In the genomic region with DNA sequence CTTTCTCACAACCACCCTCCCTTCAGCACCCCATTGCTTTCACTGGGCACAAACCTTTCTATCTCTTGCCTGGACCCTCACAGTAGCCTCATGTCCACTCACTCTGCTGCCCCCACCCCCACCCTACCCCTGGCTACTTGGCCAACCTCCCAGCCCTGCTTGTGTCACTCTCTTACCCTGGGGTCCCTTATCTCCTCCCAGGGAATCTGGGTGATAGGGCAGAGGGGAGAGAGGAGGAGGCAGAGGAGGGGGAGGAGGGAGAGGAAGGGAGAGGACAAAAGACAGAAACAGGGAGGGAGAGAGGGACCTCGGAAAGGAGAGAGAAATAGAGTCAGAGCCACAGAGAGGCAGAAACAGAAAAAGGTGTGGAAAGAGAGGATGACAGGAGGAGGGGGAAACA, we compare ENCODE assay signal across 20 cellular contexts. TPM values are rescaled to one million over a fixed set of nuclear protein-coding genes. Genes with fewer than 3 reads are reported as not detected.
A peak's percentile ranks its signal among the peaks of the same experiment; 100 is the strongest.
DNase-seq lines count a peak whose midpoint lies in the region; ATAC-seq and TF ChIP-seq lines count a peak whose summit lies in the region.
"Had no signal": no experiment of that assay in that cellular context is flagged by ENCODE, and none has a peak within 500 bp of the region (broad histone marks: within the 10 kb centered on the region; RNA-seq: fewer than 3 reads in every experiment).

No MANE protein-coding gene starts in this region.

- H3K27ac Mint-ChIP-seq in mesothelial cell of epicardium (peak overlapping the region; percentile 7), progenitor cell of endocrine pancreas (peak overlapping the region; percentile 76)
- H3K27ac Mint-ChIP-seq: CD4-positive, alpha-beta memory T cell; IgD-negative memory B cell had no signal

- TF ChIP-seq CTCF in SK-N-SH (IDR thresholded peaks at IDR 0.05) (no peak), heart left ventricle (IDR thresholded peaks at IDR 0.05) (no peak), mesothelial cell of epicardium (IDR thresholded peaks at IDR 0.05; ENCODE audit: unreplicated experiment) (no peak), progenitor cell of endocrine pancreas (IDR thresholded peaks at IDR 0.05; ENCODE audit: unreplicated experiment) (no peak), OCI-LY7 (conservative IDR thresholded peaks at IDR 0.05; ENCODE audit: low read length) (no peak)

- no peaks in the 10 kb centered on the region for H3K27me3 Mint-ChIP-seq in mesothelial cell of epicardium (ENCODE audit: low read depth)
- H3K27me3 Mint-ChIP-seq in progenitor cell of endocrine pancreas: peaks cover 4% of the 10 kb centered on the region

- H3K9me3 ChIP-seq in SK-N-SH (no peaks in the 10 kb centered on the region), heart left ventricle (peaks cover 0 to 11% (median 0%) of the 10 kb centered on the region in 12 donors), OCI-LY7 (ENCODE audit: low read length) (no peaks in the 10 kb centered on the region)

- peaks cover 5% of the 10 kb centered on the region for H3K4me1 Mint-ChIP-seq in mesothelial cell of epicardium
- peaks cover 56% of the 10 kb centered on the region for H3K4me1 Mint-ChIP-seq in progenitor cell of endocrine pancreas (ENCODE audit: low read depth)
- H3K4me1 Mint-ChIP-seq: IgD-negative memory B cell had no signal

- no peak for TF ChIP-seq EP300 in SK-N-SH (IDR thresholded peaks at IDR 0.05; ENCODE audit: borderline replicate concordance in 1 of 2, low read depth in 1 of 2, low read length in 1 of 2)

- intact Hi-C loops in heart left ventricle (cut with DNase I): no loop called here
- intact Hi-C loops in OCI-LY7 (cut with micrococcal nuclease; ENCODE audit: unreplicated experiment): no loop called here

- no TSS peak for BruUV-seq in OCI-LY7 (replicated peaks; lab: Mats Ljungman, UMichigan)

- H3K27me3 ChIP-seq in SK-N-SH (ENCODE audit: insufficient read depth): peaks cover 6% of the 10 kb centered on the region; the same call in 1 of the 2 replicates
- peaks cover 0 to 2% (median 0%) of the 10 kb centered on the region in 9 donors for H3K27me3 ChIP-seq in heart left ventricle
- H3K27me3 ChIP-seq: BLaER1 treated with 17β-estradiol and CSF1 and Interleukin-3, amounts not matched to agents 10 nM and 100 nM had no signal

- H3K36me3 Mint-ChIP-seq in mesothelial cell of epicardium (no peaks in the 10 kb centered on the region), progenitor cell of endocrine pancreas (ENCODE audit: insufficient read depth) (no peaks in the 10 kb centered on the region)
- H3K36me3 Mint-ChIP-seq: CD4-positive, alpha-beta memory T cell had no signal

- H3K79me2 ChIP-seq in SK-N-SH (ENCODE audit: insufficient read depth) (no peaks in the 10 kb centered on the region), OCI-LY7 (ENCODE audit: insufficient read depth, low read depth, low read length) (no peaks in the 10 kb centered on the region)

- CTCF ChIA-PET in SK-N-SH (lab: Yijun Ruan, JAX): interaction anchor here (1.8 to 4.8 kb wide), 2 partner anchors 17 to 167 kb away, joined by 5 to 28 read pairs; no protein-coding TSS in a partner anchor
- CTCF ChIA-PET in OCI-LY7 (lab: Charles Lee; ENCODE audit: unreplicated experiment): no interaction called here

- H3K36me3 ChIP-seq in SK-N-SH (replicated peaks in 1 of 2; ENCODE audit: control insufficient read depth in 1 of 2, insufficient read depth in 2 of 2, low read length in 1 of 2): no peaks in the 10 kb centered on the region
- no peaks in the 10 kb centered on the region for H3K36me3 ChIP-seq in heart left ventricle
- H3K36me3 ChIP-seq in OCI-LY7 (ENCODE audit: insufficient read depth, low read length): no peaks in the 10 kb centered on the region
- H3K36me3 ChIP-seq: BLaER1 treated with 17β-estradiol and CSF1 and Interleukin-3, amounts not matched to agents 10 nM and 100 nM had no signal

- H4K20me1 ChIP-seq in SK-N-SH (ENCODE audit: insufficient read depth): no peaks in the 10 kb centered on the region
- no peaks in the 10 kb centered on the region for H4K20me1 ChIP-seq in OCI-LY7 (ENCODE audit: insufficient read depth, low read length)
- H4K20me1 ChIP-seq: BLaER1 treated with 17β-estradiol and CSF1 and Interleukin-3, amounts not matched to agents 10 nM and 100 nM had no signal

- H3K4me3 ChIP-seq in SK-N-SH (ENCODE audit: low read depth in 2 of 2, low read length in 1 of 2) (no peak overlapping the region), heart left ventricle (no peak overlapping the region), OCI-LY7 (ENCODE audit: low read depth, low read length, poor library complexity, severe bottlenecking) (no peak overlapping the region)
- H3K4me3 ChIP-seq: BLaER1 treated with 17β-estradiol and CSF1 and Interleukin-3, amounts not matched to agents 10 nM and 100 nM had no signal

- H3K4me3 Mint-ChIP-seq in mesothelial cell of epicardium: no peak overlapping the region
- H3K4me3 Mint-ChIP-seq in progenitor cell of endocrine pancreas (ENCODE audit: low read depth): no peak overlapping the region
- H3K4me3 Mint-ChIP-seq: CD4-positive, alpha-beta memory T cell; IgD-negative memory B cell had no signal

- TF ChIP-seq POLR2A in heart left ventricle (IDR thresholded peaks at IDR 0.05): no peak

- H3K4me2 ChIP-seq in SK-N-SH (no peak overlapping the region), OCI-LY7 (ENCODE audit: low read length) (no peak overlapping the region)
- H3K4me2 ChIP-seq: BLaER1 treated with 17β-estradiol and CSF1 and Interleukin-3, amounts not matched to agents 10 nM and 100 nM had no signal

- POLR2A ChIA-PET in SK-N-SH (lab: Yijun Ruan, JAX) (no interaction called here), OCI-LY7 (lab: Charles Lee) (no interaction called here)

- no peaks in the 10 kb centered on the region; a peak in 1 of 4 replicates for H3K4me1 ChIP-seq in SK-N-SH (ENCODE audit: control insufficient read depth in 1 of 2, insufficient read depth in 2 of 2, low read depth in 1 of 2, low read length in 1 of 2)
- H3K4me1 ChIP-seq in heart left ventricle: peaks cover 0 to 14% (median 0%) of the 10 kb centered on the region in 12 donors
- H3K4me1 ChIP-seq in OCI-LY7 (ENCODE audit: insufficient read depth, low read length, poor library complexity, severe bottlenecking): no peaks in the 10 kb centered on the region

- DNase-seq in SK-N-SH: peak; percentile 54
- no peak for DNase-seq in heart left ventricle
- DNase-seq in mesothelial cell of epicardium (ENCODE audit: low spot score in 2 of 2, unreplicated experiment in 2 of 2): no peak
- no peak for DNase-seq in progenitor cell of endocrine pancreas (ENCODE audit: low spot score, unreplicated experiment)
- DNase-seq in OCI-LY7 (ENCODE audit: low spot score): no peak
- no peak for DNase-seq in NCI-H2081 treated with DMSO at 0.1 percent for 48 hours (lab: John Stamatoyannopoulos, UW)
- DNase-seq: ACHN; CD4-positive, alpha-beta memory T cell; EL; NCI-H1105; NCI-H2081; NCI-H446; NCI-H526; SHP77 had no signal

- 48% methylated on average over 1 of the region's 1 CpG for WGBS in SK-N-SH (ENCODE audit: low lambda C conversion rate)
- 10 to 25% (median 16%) methylated on average over 1 of the region's 1 CpG for WGBS in heart left ventricle, 4 donors

- H3K9me3 Mint-ChIP-seq in mesothelial cell of epicardium (peaks cover 10% of the 10 kb centered on the region), progenitor cell of endocrine pancreas (ENCODE audit: low read depth) (peaks cover 3% of the 10 kb centered on the region)

- no peak for TF ChIP-seq RAD21 in SK-N-SH (IDR thresholded peaks at IDR 0.05; ENCODE audit: low read length)

- H3K9ac ChIP-seq in SK-N-SH: no peak overlapping the region
- H3K9ac ChIP-seq: BLaER1 treated with 17β-estradiol and CSF1 and Interleukin-3, amounts not matched to agents 10 nM and 100 nM had no signal

- H2AFZ ChIP-seq in SK-N-SH (ENCODE audit: low read depth): no peak overlapping the region
- H2AFZ ChIP-seq in OCI-LY7 (ENCODE audit: low read length): no peak overlapping the region

- H3F3A ChIP-seq in SK-N-SH (replicated peaks; ENCODE audit: insufficient read depth): no peaks in the 10 kb centered on the region

- H3K9me2 ChIP-seq in SK-N-SH (no peaks in the 10 kb centered on the region), OCI-LY7 (ENCODE audit: insufficient read depth, low read length) (no peaks in the 10 kb centered on the region)

- ATAC-seq in SK-N-SH treated with all-trans-retinoic acid at 6 μM for 48 hours (no peak), heart left ventricle (peak; percentile 23 to 85 (median 44)), HG03159 (IDR thresholded peaks at IDR 0.05; ENCODE audit: unreplicated experiment) (no peak)
- ATAC-seq: HCT116 had no signal

- H3K27ac ChIP-seq in SK-N-SH (ENCODE audit: low read depth in 2 of 2, low read length in 1 of 2): no peak overlapping the region
- H3K27ac ChIP-seq in heart left ventricle: no peak overlapping the region
- no peak overlapping the region for H3K27ac ChIP-seq in OCI-LY7 (ENCODE audit: low read depth, low read length, poor library complexity, severe bottlenecking)
- H3K27ac ChIP-seq: 22Rv1; BLaER1 treated with 17β-estradiol and CSF1 and Interleukin-3, amounts not matched to agents 10 nM and 100 nM had no signal

RNA-seq across cellular contexts. Expression of gene KIF12, which starts 25.0 kb away (rescaled TPM):
- polyA plus RNA-seq in SK-N-SH (2012; rRNA removed) (0.15 and 0.35 TPM in 2 replicates), heart left ventricle (under 1 TPM in 1 of 2 donors, not detected in 1; 0.08 TPM)
- polyA plus RNA-seq in SK-N-SH (2012; cell fraction: cytosol; rRNA removed): 0.03 and 0.04 TPM in 2 replicates
- 1.2 and 1.7 TPM in 2 replicates for polyA plus RNA-seq in SK-N-SH (2012; cell fraction: nucleus; rRNA removed)
- total RNA-seq in heart left ventricle (under 1 TPM in 1 of 9 donors, not detected in 8; 0.21 TPM), mesothelial cell of epicardium (3.3 to 5.2 TPM (median 4.7 TPM) in 3 replicates), progenitor cell of endocrine pancreas (166 and 176 TPM in 2 replicates), OCI-LY7 (2022) (not detected in 2 replicates)
- not detected in 2 replicates for total RNA-seq in OCI-LY7 (2014; rRNA removed; shearing (Covaris generic))
- total RNA-seq: CD4-positive, alpha-beta memory T cell had no signal
- polyA plus RNA-seq: CD4-positive, alpha-beta memory T cell; IgD-negative memory B cell had no signal

RNA-seq across cellular contexts. Expression of gene COL27A1, which starts 31.2 kb away (rescaled TPM):
- polyA plus RNA-seq in SK-N-SH (2012; rRNA removed): 6.8 and 8.7 TPM in 2 replicates
- 2.6 and 3.0 TPM in 2 replicates for polyA plus RNA-seq in SK-N-SH (2012; cell fraction: cytosol; rRNA removed)
- 55.3 and 131 TPM in 2 replicates for polyA plus RNA-seq in SK-N-SH (2012; cell fraction: nucleus; rRNA removed)
- total RNA-seq in heart left ventricle: 10 to 100 TPM in 1 of 9 donors, 1 to 10 TPM in 8; 2.3 to 10.8 (median 5.2) TPM
- polyA plus RNA-seq in heart left ventricle: 10 to 100 TPM in 1 of 2 donors, 1 to 10 TPM in 1; 2.7 to 14.2 TPM
- 126 to 138 TPM (median 129 TPM) in 3 replicates for total RNA-seq in mesothelial cell of epicardium
- total RNA-seq in progenitor cell of endocrine pancreas: 162 and 178 TPM in 2 replicates
- total RNA-seq in OCI-LY7 (2014; rRNA removed; shearing (Covaris generic)): not detected in 2 replicates
- total RNA-seq in OCI-LY7 (2022): not detected in 2 replicates
- polyA plus RNA-seq: CD4-positive, alpha-beta memory T cell; IgD-negative memory B cell had no signal

RNA-seq across cellular contexts. Expression of gene AMBP, which starts 46.0 kb away (rescaled TPM):
- polyA plus RNA-seq in SK-N-SH (2012; rRNA removed) (0.16 and 0.18 TPM in 2 replicates), heart left ventricle (under 1 TPM in 1 of 2 donors, not detected in 1; 0.08 TPM)
- polyA plus RNA-seq in SK-N-SH (2012; cell fraction: cytosol; rRNA removed): 0.13 and 0.17 TPM in 2 replicates
- 0.07 TPM in 1 of 2 replicates, not detected in the other for polyA plus RNA-seq in SK-N-SH (2012; cell fraction: nucleus; rRNA removed)
- total RNA-seq in heart left ventricle (under 1 TPM in 2 of 9 donors, not detected in 7; 0.20 to 0.32 TPM), mesothelial cell of epicardium (0.16 to 0.22 TPM in 2 of 3 replicates, not detected in the other), progenitor cell of endocrine pancreas (678 and 717 TPM in 2 replicates), OCI-LY7 (2022) (not detected in 2 replicates)
- total RNA-seq in OCI-LY7 (2014; rRNA removed; shearing (Covaris generic)): not detected in 2 replicates
- total RNA-seq: CD4-positive, alpha-beta memory T cell had no signal
- polyA plus RNA-seq: CD4-positive, alpha-beta memory T cell; IgD-negative memory B cell had no signal

Comparison
In these comparisons a context has a peak if more than half of its experiments do, and no peak if none do; other contexts are left out.
1. ATAC-seq: peak in heart left ventricle (4 of 4); none in SK-N-SH treated with all-trans-retinoic acid at 6 μM for 48 hours (single experiment) and HG03159 (single experiment).
2. RNA of gene KIF12, which starts 25.0 kb away (total RNA-seq): 166 to 176 TPM in progenitor cell of endocrine pancreas; 3.3 to 5.2 TPM in mesothelial cell of epicardium, 0.21 TPM in heart left ventricle and not detected in OCI-LY7; every median in the first group is over 10 times any median in the second.
3. RNA of gene COL27A1, which starts 31.2 kb away (total RNA-seq): 162 to 178 TPM in progenitor cell of endocrine pancreas and 126 to 138 TPM in mesothelial cell of epicardium; 2.3 to 10.8 TPM in heart left ventricle and not detected in OCI-LY7; every median in the first group is over 10 times any median in the second.
4. RNA of gene AMBP, which starts 46.0 kb away (total RNA-seq): 678 to 717 TPM in progenitor cell of endocrine pancreas; 0.16 to 0.22 TPM in mesothelial cell of epicardium, 0.20 to 0.32 TPM in heart left ventricle and not detected in OCI-LY7; every median in the first group is over 100 times any median in the second.